In the genomic region with DNA sequence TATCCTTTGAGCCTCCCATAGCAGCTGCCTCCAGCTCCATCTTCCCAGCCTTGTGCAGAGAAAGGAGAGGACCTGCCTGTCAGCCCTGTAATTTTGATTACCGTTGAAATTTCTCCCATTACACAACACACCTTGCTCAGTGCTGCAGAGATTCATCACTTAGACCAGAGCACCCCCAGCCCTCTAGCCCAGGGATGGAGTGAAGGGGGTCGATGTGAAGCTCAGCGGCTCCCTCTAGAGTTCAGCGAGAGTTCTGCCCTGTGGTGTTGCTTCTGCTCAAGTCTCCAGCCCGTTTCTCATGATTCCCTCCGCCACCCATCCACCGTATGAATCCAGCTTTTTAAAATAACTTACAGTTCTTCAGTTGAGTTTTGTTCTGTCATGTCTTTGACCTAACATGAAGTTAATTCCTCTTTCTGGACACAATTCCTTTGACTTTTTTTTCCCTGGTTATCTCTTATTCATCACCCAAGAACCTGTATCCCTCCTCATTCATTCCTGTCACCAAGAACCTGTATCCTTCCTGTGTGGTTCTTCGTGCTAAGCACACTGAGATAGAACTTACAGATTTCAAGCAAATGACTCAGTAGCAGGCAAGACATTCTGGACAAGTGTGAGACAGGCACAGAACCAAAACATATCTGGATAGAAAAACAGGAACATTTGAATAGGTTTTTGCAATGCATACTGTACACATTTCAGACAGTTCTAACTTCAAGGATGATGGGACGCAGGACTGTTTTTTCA, we compare ENCODE assay signal across 2 cellular contexts.
TF ChIP-seq lines count a peak whose summit lies in the region.

No MANE protein-coding gene starts in this region.

TF ChIP-seq in IMR-90, 13 proteins besides CTCF, POLR2A, EP300 and RAD21:
- TF ChIP-seq USF2 (IDR thresholded peaks at IDR 0.05; ENCODE audit: low read depth, low read length) (no peak), MAFK (IDR thresholded peaks at IDR 0.05; ENCODE audit: low read depth, low read length) (no peak), MAZ (IDR thresholded peaks at IDR 0.05; ENCODE audit: borderline replicate concordance, low read depth, low read length) (no peak), RFX5 (IDR thresholded peaks at IDR 0.05; ENCODE audit: low read depth, low read length) (no peak), FOS (IDR thresholded peaks at IDR 0.05; ENCODE audit: low read depth, low read length) (no peak), BHLHE40 (IDR thresholded peaks at IDR 0.05; ENCODE audit: low read depth, low read length) (no peak), SMC3 (IDR thresholded peaks at IDR 0.05; ENCODE audit: low read depth, low read length) (no peak), RCOR1 (IDR thresholded peaks at IDR 0.05; ENCODE audit: insufficient replicate concordance, low read length) (no peak), CEBPB (IDR thresholded peaks at IDR 0.05; ENCODE audit: low read depth, low read length) (no peak), NFE2L2 (IDR thresholded peaks at IDR 0.05; ENCODE audit: low read depth, low read length) (no peak), CHD1 (IDR thresholded peaks at IDR 0.05; ENCODE audit: low read depth, low read length) (no peak), MXI1 (IDR thresholded peaks at IDR 0.05; ENCODE audit: borderline replicate concordance, low read depth, low read length) (no peak)
- TF ChIP-seq, protein P1, sequence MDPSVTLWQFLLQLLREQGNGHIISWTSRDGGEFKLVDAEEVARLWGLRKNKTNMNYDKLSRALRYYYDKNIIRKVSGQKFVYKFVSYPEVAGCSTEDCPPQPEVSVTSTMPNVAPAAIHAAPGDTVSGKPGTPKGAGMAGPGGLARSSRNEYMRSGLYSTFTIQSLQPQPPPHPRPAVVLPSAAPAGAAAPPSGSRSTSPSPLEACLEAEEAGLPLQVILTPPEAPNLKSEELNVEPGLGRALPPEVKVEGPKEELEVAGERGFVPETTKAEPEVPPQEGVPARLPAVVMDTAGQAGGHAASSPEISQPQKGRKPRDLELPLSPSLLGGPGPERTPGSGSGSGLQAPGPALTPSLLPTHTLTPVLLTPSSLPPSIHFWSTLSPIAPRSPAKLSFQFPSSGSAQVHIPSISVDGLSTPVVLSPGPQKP (IDR thresholded peaks at IDR 0.05; ENCODE audit: borderline replicate concordance, low read depth, low read length): no peak

TF ChIP-seq in K562, 482 proteins besides CTCF, POLR2A, EP300 and RAD21:
- TF ChIP-seq SMAD3 (CRISPR knock-in tag; conservative IDR thresholded peaks at IDR 0.05) (no peak), ZNF507 (tag; conservative IDR thresholded peaks at IDR 0.05) (no peak), HDAC8 (tag; IDR thresholded peaks at IDR 0.05) (no peak), ZBTB2 (IDR thresholded peaks at IDR 0.05) (no peak), TCFL5 (CRISPR knock-in tag; conservative IDR thresholded peaks at IDR 0.05) (no peak), ZNF184 (CRISPR knock-in tag; IDR thresholded peaks at IDR 0.05) (no peak), ZNF12 (CRISPR knock-in tag; IDR thresholded peaks at IDR 0.05) (no peak), BRF2 (IDR thresholded peaks at IDR 0.05; ENCODE audit: borderline replicate concordance, insufficient read depth, insufficient read length) (no peak), ZC3H11A (IDR thresholded peaks at IDR 0.05; ENCODE audit: low read depth, low read length) (no peak), E2F6 (IDR thresholded peaks at IDR 0.05; ENCODE audit: borderline replicate concordance in 1 of 2, extremely low read depth in 1 of 2, insufficient read depth in 1 of 2, insufficient read length in 1 of 2, low read depth in 1 of 2, low read length in 1 of 2, poor library complexity in 1 of 2, severe bottlenecking in 1 of 2) (no peak), ARID2 (IDR thresholded peaks at IDR 0.05) (no peak)
- TF ChIP-seq, protein P2, sequence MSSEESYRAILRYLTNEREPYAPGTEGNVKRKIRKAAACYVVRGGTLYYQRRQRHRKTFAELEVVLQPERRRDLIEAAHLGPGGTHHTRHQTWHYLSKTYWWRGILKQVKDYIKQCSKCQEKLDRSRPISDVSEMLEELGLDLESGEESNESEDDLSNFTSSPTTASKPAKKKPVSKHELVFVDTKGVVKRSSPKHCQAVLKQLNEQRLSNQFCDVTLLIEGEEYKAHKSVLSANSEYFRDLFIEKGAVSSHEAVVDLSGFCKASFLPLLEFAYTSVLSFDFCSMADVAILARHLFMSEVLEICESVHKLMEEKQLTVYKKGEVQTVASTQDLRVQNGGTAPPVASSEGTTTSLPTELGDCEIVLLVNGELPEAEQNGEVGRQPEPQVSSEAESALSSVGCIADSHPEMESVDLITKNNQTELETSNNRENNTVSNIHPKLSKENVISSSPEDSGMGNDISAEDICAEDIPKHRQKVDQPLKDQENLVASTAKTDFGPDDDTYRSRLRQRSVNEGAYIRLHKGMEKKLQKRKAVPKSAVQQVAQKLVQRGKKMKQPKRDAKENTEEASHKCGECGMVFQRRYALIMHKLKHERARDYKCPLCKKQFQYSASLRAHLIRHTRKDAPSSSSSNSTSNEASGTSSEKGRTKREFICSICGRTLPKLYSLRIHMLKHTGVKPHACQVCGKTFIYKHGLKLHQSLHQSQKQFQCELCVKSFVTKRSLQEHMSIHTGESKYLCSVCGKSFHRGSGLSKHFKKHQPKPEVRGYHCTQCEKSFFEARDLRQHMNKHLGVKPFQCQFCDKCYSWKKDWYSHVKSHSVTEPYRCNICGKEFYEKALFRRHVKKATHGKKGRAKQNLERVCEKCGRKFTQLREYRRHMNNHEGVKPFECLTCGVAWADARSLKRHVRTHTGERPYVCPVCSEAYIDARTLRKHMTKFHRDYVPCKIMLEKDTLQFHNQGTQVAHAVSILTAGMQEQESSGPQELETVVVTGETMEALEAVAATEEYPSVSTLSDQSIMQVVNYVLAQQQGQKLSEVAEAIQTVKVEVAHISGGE (CRISPR knock-in tag; IDR thresholded peaks at IDR 0.05): no peak
- TF ChIP-seq, protein P3, sequence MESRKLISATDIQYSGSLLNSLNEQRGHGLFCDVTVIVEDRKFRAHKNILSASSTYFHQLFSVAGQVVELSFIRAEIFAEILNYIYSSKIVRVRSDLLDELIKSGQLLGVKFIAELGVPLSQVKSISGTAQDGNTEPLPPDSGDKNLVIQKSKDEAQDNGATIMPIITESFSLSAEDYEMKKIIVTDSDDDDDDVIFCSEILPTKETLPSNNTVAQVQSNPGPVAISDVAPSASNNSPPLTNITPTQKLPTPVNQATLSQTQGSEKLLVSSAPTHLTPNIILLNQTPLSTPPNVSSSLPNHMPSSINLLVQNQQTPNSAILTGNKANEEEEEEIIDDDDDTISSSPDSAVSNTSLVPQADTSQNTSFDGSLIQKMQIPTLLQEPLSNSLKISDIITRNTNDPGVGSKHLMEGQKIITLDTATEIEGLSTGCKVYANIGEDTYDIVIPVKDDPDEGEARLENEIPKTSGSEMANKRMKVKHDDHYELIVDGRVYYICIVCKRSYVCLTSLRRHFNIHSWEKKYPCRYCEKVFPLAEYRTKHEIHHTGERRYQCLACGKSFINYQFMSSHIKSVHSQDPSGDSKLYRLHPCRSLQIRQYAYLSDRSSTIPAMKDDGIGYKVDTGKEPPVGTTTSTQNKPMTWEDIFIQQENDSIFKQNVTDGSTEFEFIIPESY (CRISPR knock-in tag; IDR thresholded peaks at IDR 0.05): no peak
